ENCODE assay signal across 1 cellular context in genomic region chr17:35764123-35764991, GRCh38.
TF ChIP-seq lines count a peak whose summit lies in the region.

No MANE protein-coding gene starts in this region.

TF ChIP-seq in HEK293, 187 proteins besides CTCF, POLR2A, EP300 and RAD21 (continued from another document):
- TF ChIP-seq HIC1 (tag by site-specific recombination; IDR thresholded peaks at IDR 0.05): peak; percentile 61
- TF ChIP-seq ZNF423 (tag by site-specific recombination; IDR thresholded peaks at IDR 0.05): peak; percentile 45
- TF ChIP-seq ZIC2 (tag by site-specific recombination; IDR thresholded peaks at IDR 0.05): peak; percentile 95
- peak; percentile 79 for TF ChIP-seq ZFP69B (tag by site-specific recombination; IDR thresholded peaks at IDR 0.05)
- peak; percentile 95 for TF ChIP-seq ZFP3 (tag by site-specific recombination; IDR thresholded peaks at IDR 0.05; ENCODE audit: low read depth)
- TF ChIP-seq ZNF501 (tag by site-specific recombination; IDR thresholded peaks at IDR 0.05): peak; percentile 68
- TF ChIP-seq ZBTB17 (tag by site-specific recombination; IDR thresholded peaks at IDR 0.05): peak; percentile 77
- peak; percentile 67 for TF ChIP-seq ZBTB6 (tag by site-specific recombination; IDR thresholded peaks at IDR 0.05)
- TF ChIP-seq ZBTB21 (tag by site-specific recombination; IDR thresholded peaks at IDR 0.05): 0 out of 2 replicates have a peak, but pooled peaks have one; percentile 27
- 0 out of 2 replicates have a peak, but pooled peaks have one; percentile 62 for TF ChIP-seq HOXC10 (CRISPR knock-in tag; IDR thresholded peaks at IDR 0.05)
- no peak for TF ChIP-seq ZNF510 (tag by site-specific recombination; IDR thresholded peaks at IDR 0.05; ENCODE audit: insufficient replicate concordance)
- TF ChIP-seq ZNF664 (tag by site-specific recombination; IDR thresholded peaks at IDR 0.05): no peak
- TF ChIP-seq ZNF670 (tag by site-specific recombination; IDR thresholded peaks at IDR 0.05; ENCODE audit: low read depth): no peak
- TF ChIP-seq SP7 (tag by site-specific recombination; IDR thresholded peaks at IDR 0.05): peak; percentile 81
- TF ChIP-seq GLIS2 (tag by site-specific recombination; IDR thresholded peaks at IDR 0.05): peak; percentile 92
- TF ChIP-seq YY2 (tag by site-specific recombination; IDR thresholded peaks at IDR 0.05): 0 out of 2 replicates have a peak, but pooled peaks have one; percentile 22
- peak; percentile 10; the same call in 1 of the 2 replicates for TF ChIP-seq ZNF623 (tag by site-specific recombination; IDR thresholded peaks at IDR 0.05)
- TF ChIP-seq ZEB2 (tag by site-specific recombination; IDR thresholded peaks at IDR 0.05): peak; percentile 81
- TF ChIP-seq ZNF785 (tag by site-specific recombination; IDR thresholded peaks at IDR 0.05): peak; percentile 67; the same call in 1 of the 2 replicates
- TF ChIP-seq ZNF654 (tag by site-specific recombination; IDR thresholded peaks at IDR 0.05; ENCODE audit: low read depth): peak; percentile 49
- no peak for TF ChIP-seq ZNF830 (tag by site-specific recombination; IDR thresholded peaks at IDR 0.05; ENCODE audit: low read depth)
- peak; percentile 93 for TF ChIP-seq ZNF777 (tag by site-specific recombination; IDR thresholded peaks at IDR 0.05; ENCODE audit: borderline replicate concordance)
- 0 out of 2 replicates have a peak, but pooled peaks have one; percentile 57 for TF ChIP-seq ZNF639 (tag by site-specific recombination; IDR thresholded peaks at IDR 0.05)
- TF ChIP-seq ZNF580 (tag by site-specific recombination; IDR thresholded peaks at IDR 0.05): peak; percentile 23; the same call in 1 of the 2 replicates
- peak; percentile 65 for TF ChIP-seq INSM2 (tag by site-specific recombination; IDR thresholded peaks at IDR 0.05)
- peak; percentile 52; the same call in 1 of the 2 replicates for TF ChIP-seq ZBTB7A (tag by site-specific recombination; IDR thresholded peaks at IDR 0.05; ENCODE audit: low read depth)
- TF ChIP-seq ZNF132 (tag by site-specific recombination; IDR thresholded peaks at IDR 0.05; ENCODE audit: borderline replicate concordance): no peak
- peak; percentile 60 for TF ChIP-seq ZFHX2 (tag by site-specific recombination; conservative IDR thresholded peaks at IDR 0.05)
- TF ChIP-seq ZNF518A (tag by site-specific recombination; conservative IDR thresholded peaks at IDR 0.05; ENCODE audit: low read depth): peak; percentile 13; the same call in 1 of the 2 replicates
- peak; percentile 43; the same call in 1 of the 2 replicates for TF ChIP-seq YY1 (tag by site-specific recombination; IDR thresholded peaks at IDR 0.05)
- peak; percentile 92 for TF ChIP-seq ZNF600 (tag by site-specific recombination; IDR thresholded peaks at IDR 0.05)
- no peak for TF ChIP-seq ZNF157 (tag by site-specific recombination; IDR thresholded peaks at IDR 0.05)
- TF ChIP-seq ZNF610 (tag by site-specific recombination; IDR thresholded peaks at IDR 0.05; ENCODE audit: borderline replicate concordance): peak; percentile 90
- no peak for TF ChIP-seq ZNF16 (tag by site-specific recombination; IDR thresholded peaks at IDR 0.05; ENCODE audit: low read depth)
- peak; percentile 70; the same call in 1 of the 2 replicates for TF ChIP-seq BCL11A (tag by site-specific recombination; IDR thresholded peaks at IDR 0.05; ENCODE audit: low read depth)
- TF ChIP-seq ZBTB1 (tag by site-specific recombination; IDR thresholded peaks at IDR 0.05): no peak
- peak; percentile 94 for TF ChIP-seq ZSCAN30 (tag by site-specific recombination; IDR thresholded peaks at IDR 0.05)
- TF ChIP-seq REST (tag by site-specific recombination; IDR thresholded peaks at IDR 0.05): peak; percentile 66; the same call in 1 of the 2 replicates
- TF ChIP-seq SETDB1 (IDR thresholded peaks at IDR 0.05; ENCODE audit: insufficient read length, low read length): peak; percentile 78
- peak; percentile 89 for TF ChIP-seq GLIS1 (tag by site-specific recombination; IDR thresholded peaks at IDR 0.05)
- peak; percentile 64; the same call in 1 of the 2 replicates for TF ChIP-seq EGR2 (tag by site-specific recombination; IDR thresholded peaks at IDR 0.05; ENCODE audit: low read depth)
- TF ChIP-seq ZNF398 (tag by site-specific recombination; IDR thresholded peaks at IDR 0.05): peak; percentile 85
- no peak; the same call in 1 of the 2 replicates for TF ChIP-seq ZNF341 (tag by site-specific recombination; IDR thresholded peaks at IDR 0.05; ENCODE audit: low read depth)
